ENCODE assay signal across 24 cellular contexts in the genomic region with DNA sequence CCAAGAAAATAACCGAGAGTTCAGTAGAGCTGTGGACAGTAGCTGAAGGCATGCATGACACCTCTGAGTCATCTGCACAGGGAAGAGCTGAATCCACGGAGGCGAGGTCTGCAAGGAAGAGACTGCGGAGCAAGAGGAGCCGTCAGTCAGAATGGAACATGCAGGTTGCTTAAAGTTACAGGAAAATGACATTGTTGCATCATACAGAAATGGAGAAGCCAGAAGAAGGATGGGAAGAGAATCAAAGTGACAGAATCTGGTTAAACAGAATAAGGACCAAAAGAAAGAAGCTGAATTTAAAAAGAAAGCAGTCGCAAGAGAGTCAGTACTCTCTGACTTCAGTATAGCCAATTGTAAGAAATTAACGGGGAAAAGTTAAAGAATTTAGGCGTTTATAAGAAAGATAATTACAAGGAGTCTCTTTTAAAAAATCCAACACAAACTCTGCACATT.
"Had no signal": no experiment of that assay in that cellular context is flagged by ENCODE, and none has a peak within 500 bp of the region (broad histone marks: within the 10 kb centered on the region; RNA-seq: fewer than 3 reads in every experiment).

No MANE protein-coding gene starts in this region.

- H3K9me3 ChIP-seq: adrenal gland, ascending aorta, tibial artery, uterus had no signal

- H3K27me3 ChIP-seq: adrenal gland, ascending aorta, brain microvascular endothelial cell, hepatocyte, tibial artery, uterus had no signal

- H3K79me2 ChIP-seq: hepatocyte had no signal

- H3K4me1 ChIP-seq: adrenal gland, ascending aorta, tibial artery, uterus had no signal

- DNase-seq: activated CD4-positive, alpha-beta T cell treated with anti-CD3 and anti-CD28 coated beads for 1 hour; activated CD8-positive, alpha-beta memory T cell treated with anti-CD3 and anti-CD28 coated beads for 24 hours; activated CD8-positive, alpha-beta memory T cell treated with anti-CD3 and anti-CD28 coated beads, Interleukin-2, amount 50 U/mL, for 4 hours; activated naive CD4-positive, alpha-beta T cell; activated T-cell treated with anti-CD3 and anti-CD28 coated beads, Interleukin-2, amount 50 U/mL, for 24 hours; adrenal gland; brain microvascular endothelial cell; central memory CD4-positive, alpha-beta T cell; effector memory CD4-positive, alpha-beta T cell; foreskin melanocyte; glutamatergic neuron; naive B cell; occipital lobe; posterior cingulate gyrus; small intestine; stimulated activated CD4-positive, alpha-beta T cell treated with anti-CD3 and anti-CD28 coated beads, Interleukin-2, amount 100 ng/mL, for 24 hours; stimulated activated naive CD8-positive, alpha-beta T cell treated with anti-CD3 and anti-CD28 coated beads, Interleukin-15, amount 100 ng/mL, for 72 hours; T-helper 9 cell; tibial artery; uterus had no signal

- ATAC-seq: sciatic nerve; stimulated activated effector memory CD8-positive, alpha-beta T cell treated with anti-CD3 and anti-CD28 coated beads, Interleukin-12 subunit alpha, Interleukin-12 subunit beta, amount 100 ng/mL, for 72 hours; stimulated activated naive CD8-positive, alpha-beta T cell treated with anti-CD3 and anti-CD28 coated beads, Interleukin-15, amount 100 ng/mL, for 72 hours had no signal

- H3K36me3 ChIP-seq: adrenal gland, ascending aorta, brain microvascular endothelial cell, tibial artery, uterus had no signal

- H3K4me3 ChIP-seq: adrenal gland, ascending aorta, hepatocyte, tibial artery, uterus had no signal

- H3K4me2 ChIP-seq: hepatocyte had no signal

- H3K27ac ChIP-seq: adrenal gland, ascending aorta, brain microvascular endothelial cell, hepatocyte, tibial artery, uterus had no signal

- H2AFZ ChIP-seq: hepatocyte had no signal
